ENCODE assay signal across 1 cellular context in the genomic region with DNA sequence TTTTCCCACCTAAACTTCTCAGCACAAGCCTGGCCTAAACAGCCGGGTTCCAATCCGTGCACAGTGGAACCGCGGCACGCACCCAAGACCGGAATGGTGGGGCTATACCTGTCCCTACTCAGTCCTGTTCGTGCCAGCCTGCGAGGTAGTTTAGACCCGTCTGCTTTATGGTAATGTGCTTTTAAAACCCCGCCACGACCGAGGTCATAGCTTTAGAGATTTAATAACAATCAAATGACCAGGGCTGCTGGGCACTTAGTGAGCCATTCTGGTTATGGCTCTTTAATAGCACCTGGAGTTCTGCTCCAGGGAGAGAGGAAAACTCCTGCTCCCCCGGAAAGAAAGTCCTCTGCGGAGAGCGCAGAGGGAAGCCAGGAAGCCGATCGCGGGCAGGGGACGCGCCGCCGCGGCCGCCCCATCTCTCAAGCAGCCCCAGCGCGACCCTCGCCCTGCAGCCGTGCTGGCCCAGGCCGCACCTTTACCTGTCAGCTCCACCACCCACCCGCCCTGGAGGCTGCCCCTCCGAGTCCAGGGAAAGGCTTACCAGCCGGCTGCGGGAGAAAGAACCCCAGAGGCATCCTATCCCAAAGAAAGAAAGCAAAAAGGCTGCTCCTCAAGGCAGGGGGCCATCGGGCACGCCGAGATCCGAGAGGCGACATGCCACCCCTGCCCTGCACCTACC.
TF ChIP-seq lines count a peak whose summit lies in the region.

No MANE protein-coding gene starts in this region.

TF ChIP-seq in HepG2, 621 proteins besides CTCF, POLR2A, EP300 and RAD21 (continued from another document):
- TF ChIP-seq, protein P1, sequence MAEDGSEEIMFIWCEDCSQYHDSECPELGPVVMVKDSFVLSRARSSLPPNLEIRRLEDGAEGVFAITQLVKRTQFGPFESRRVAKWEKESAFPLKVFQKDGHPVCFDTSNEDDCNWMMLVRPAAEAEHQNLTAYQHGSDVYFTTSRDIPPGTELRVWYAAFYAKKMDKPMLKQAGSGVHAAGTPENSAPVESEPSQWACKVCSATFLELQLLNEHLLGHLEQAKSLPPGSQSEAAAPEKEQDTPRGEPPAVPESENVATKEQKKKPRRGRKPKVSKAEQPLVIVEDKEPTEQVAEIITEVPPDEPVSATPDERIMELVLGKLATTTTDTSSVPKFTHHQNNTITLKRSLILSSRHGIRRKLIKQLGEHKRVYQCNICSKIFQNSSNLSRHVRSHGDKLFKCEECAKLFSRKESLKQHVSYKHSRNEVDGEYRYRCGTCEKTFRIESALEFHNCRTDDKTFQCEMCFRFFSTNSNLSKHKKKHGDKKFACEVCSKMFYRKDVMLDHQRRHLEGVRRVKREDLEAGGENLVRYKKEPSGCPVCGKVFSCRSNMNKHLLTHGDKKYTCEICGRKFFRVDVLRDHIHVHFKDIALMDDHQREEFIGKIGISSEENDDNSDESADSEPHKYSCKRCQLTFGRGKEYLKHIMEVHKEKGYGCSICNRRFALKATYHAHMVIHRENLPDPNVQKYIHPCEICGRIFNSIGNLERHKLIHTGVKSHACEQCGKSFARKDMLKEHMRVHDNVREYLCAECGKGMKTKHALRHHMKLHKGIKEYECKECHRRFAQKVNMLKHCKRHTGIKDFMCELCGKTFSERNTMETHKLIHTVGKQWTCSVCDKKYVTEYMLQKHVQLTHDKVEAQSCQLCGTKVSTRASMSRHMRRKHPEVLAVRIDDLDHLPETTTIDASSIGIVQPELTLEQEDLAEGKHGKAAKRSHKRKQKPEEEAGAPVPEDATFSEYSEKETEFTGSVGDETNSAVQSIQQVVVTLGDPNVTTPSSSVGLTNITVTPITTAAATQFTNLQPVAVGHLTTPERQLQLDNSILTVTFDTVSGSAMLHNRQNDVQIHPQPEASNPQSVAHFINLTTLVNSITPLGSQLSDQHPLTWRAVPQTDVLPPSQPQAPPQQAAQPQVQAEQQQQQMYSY (CRISPR knock-in tag; IDR thresholded peaks at IDR 0.05): no peak
- TF ChIP-seq ZNF558 (CRISPR knock-in tag; IDR thresholded peaks at IDR 0.05; ENCODE audit: borderline replicate concordance) (0 out of 2 replicates have a peak, but pooled peaks have one; percentile 76), ZNF326 (CRISPR knock-in tag; IDR thresholded peaks at IDR 0.05; ENCODE audit: borderline replicate concordance) (no peak), ZNF790 (CRISPR knock-in tag; IDR thresholded peaks at IDR 0.05; ENCODE audit: borderline replicate concordance) (0 out of 2 replicates have a peak, but pooled peaks have one; percentile 34), ZNF33A (CRISPR knock-in tag; IDR thresholded peaks at IDR 0.05; ENCODE audit: borderline replicate concordance) (peak; percentile 82; the same call in 1 of the 2 replicates), CBFB (CRISPR knock-in tag; IDR thresholded peaks at IDR 0.05) (0 out of 2 replicates have a peak, but pooled peaks have one; percentile 14), ZIK1 (CRISPR knock-in tag; IDR thresholded peaks at IDR 0.05; ENCODE audit: borderline replicate concordance, low read depth) (0 out of 2 replicates have a peak, but pooled peaks have one; percentile 7), HCFC1 (IDR thresholded peaks at IDR 0.05; ENCODE audit: low read depth, low read length) (0 out of 2 replicates have a peak, but pooled peaks have one; percentile 3), ZFP82 (CRISPR knock-in tag; IDR thresholded peaks at IDR 0.05; ENCODE audit: borderline replicate concordance) (0 out of 2 replicates have a peak, but pooled peaks have one; percentile 66), SPEN (CRISPR knock-in tag; IDR thresholded peaks at IDR 0.05; ENCODE audit: low read depth) (peak; percentile 24; the same call in 1 of the 2 replicates), ZSCAN21 (CRISPR knock-in tag; IDR thresholded peaks at IDR 0.05; ENCODE audit: borderline replicate concordance) (no peak), ZNF264 (CRISPR knock-in tag; IDR thresholded peaks at IDR 0.05) (no peak)
- TF ChIP-seq, protein P2, sequence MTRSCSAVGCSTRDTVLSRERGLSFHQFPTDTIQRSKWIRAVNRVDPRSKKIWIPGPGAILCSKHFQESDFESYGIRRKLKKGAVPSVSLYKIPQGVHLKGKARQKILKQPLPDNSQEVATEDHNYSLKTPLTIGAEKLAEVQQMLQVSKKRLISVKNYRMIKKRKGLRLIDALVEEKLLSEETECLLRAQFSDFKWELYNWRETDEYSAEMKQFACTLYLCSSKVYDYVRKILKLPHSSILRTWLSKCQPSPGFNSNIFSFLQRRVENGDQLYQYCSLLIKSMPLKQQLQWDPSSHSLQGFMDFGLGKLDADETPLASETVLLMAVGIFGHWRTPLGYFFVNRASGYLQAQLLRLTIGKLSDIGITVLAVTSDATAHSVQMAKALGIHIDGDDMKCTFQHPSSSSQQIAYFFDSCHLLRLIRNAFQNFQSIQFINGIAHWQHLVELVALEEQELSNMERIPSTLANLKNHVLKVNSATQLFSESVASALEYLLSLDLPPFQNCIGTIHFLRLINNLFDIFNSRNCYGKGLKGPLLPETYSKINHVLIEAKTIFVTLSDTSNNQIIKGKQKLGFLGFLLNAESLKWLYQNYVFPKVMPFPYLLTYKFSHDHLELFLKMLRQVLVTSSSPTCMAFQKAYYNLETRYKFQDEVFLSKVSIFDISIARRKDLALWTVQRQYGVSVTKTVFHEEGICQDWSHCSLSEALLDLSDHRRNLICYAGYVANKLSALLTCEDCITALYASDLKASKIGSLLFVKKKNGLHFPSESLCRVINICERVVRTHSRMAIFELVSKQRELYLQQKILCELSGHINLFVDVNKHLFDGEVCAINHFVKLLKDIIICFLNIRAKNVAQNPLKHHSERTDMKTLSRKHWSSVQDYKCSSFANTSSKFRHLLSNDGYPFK (CRISPR knock-in tag; IDR thresholded peaks at IDR 0.05; ENCODE audit: borderline replicate concordance): 0 out of 2 replicates have a peak, but pooled peaks have one; percentile 13
- TF ChIP-seq, protein P3, sequence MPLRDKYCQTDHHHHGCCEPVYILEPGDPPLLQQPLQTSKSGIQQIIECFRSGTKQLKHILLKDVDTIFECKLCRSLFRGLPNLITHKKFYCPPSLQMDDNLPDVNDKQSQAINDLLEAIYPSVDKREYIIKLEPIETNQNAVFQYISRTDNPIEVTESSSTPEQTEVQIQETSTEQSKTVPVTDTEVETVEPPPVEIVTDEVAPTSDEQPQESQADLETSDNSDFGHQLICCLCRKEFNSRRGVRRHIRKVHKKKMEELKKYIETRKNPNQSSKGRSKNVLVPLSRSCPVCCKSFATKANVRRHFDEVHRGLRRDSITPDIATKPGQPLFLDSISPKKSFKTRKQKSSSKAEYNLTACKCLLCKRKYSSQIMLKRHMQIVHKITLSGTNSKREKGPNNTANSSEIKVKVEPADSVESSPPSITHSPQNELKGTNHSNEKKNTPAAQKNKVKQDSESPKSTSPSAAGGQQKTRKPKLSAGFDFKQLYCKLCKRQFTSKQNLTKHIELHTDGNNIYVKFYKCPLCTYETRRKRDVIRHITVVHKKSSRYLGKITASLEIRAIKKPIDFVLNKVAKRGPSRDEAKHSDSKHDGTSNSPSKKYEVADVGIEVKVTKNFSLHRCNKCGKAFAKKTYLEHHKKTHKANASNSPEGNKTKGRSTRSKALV (CRISPR knock-in tag; IDR thresholded peaks at IDR 0.05): 0 out of 2 replicates have a peak, but pooled peaks have one; percentile 20
- TF ChIP-seq, protein P4, sequence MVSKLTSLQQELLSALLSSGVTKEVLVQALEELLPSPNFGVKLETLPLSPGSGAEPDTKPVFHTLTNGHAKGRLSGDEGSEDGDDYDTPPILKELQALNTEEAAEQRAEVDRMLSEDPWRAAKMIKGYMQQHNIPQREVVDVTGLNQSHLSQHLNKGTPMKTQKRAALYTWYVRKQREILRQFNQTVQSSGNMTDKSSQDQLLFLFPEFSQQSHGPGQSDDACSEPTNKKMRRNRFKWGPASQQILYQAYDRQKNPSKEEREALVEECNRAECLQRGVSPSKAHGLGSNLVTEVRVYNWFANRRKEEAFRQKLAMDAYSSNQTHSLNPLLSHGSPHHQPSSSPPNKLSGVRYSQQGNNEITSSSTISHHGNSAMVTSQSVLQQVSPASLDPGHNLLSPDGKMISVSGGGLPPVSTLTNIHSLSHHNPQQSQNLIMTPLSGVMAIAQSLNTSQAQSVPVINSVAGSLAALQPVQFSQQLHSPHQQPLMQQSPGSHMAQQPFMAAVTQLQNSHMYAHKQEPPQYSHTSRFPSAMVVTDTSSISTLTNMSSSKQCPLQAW (CRISPR knock-in tag; IDR thresholded peaks at IDR 0.05): no peak
